8 cellular contexts compared by ENCODE assay signal in the genomic region with DNA sequence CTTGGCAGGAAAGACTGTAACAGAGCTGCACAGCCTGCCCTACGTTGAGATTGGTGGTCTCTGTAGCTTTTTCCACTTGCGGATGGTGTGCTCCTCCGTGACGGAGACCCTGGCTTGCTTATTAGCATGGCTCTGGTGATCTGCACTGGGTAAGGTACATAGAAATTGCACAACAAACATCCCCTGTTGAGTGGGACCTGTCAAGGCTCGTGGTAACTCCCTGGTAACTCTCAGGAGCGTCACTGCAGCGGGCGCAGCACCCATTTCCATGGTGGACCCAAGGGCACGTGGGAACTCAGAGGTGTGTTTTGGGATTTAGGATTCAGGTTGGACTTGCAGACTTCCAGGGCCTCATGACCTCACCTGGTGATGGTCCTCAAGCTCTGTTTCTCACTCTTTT. TPM values are rescaled to one million over a fixed set of nuclear protein-coding genes. Genes with fewer than 3 reads are reported as not detected.
A peak's percentile ranks its signal among the peaks of the same experiment; 100 is the strongest.
DNase-seq lines count a peak whose midpoint lies in the region; ATAC-seq, FAIRE-seq and TF ChIP-seq lines count a peak whose summit lies in the region.

No MANE protein-coding gene starts in this region.

- POLR2A ChIA-PET in A549 (lab: Yijun Ruan, JAX) (no interaction called here), MCF 10A (lab: Yijun Ruan, JAX) (interaction anchor here (0.5 to 6.4 kb wide), 10 partner anchors 17 to 503 kb away, joined by 3 to 139 read pairs (median 3); a partner anchor contains a TSS), HEK293T (lab: Yijun Ruan, JAX) (no interaction called here)

- no peaks in the 10 kb centered on the region for H3K27me3 ChIP-seq in mucosa of stomach (ENCODE audit: control insufficient read depth, insufficient read depth, low read length)

- H3K36me3 ChIP-seq in mucosa of stomach (ENCODE audit: control insufficient read depth, insufficient read depth, low read length) = no peaks in the 10 kb centered on the region

- DNase-seq in A549 (ENCODE audit: low read depth in 1 of 2, low spot score in 1 of 2) = no peak
- no peak for DNase-seq in HFFc6
- no peak for DNase-seq in MCF 10A (ENCODE audit: unreplicated experiment)
- no peak for DNase-seq in NCI-H446 treated with DMSO at 0.1 percent for 48 hours (lab: John Stamatoyannopoulos, UW)
- DNase-seq in cerebellar cortex (ENCODE audit: low spot score) = no peak
- no peak for DNase-seq in HEK293T (ENCODE audit: extremely low spot score)
- no peak for DNase-seq in NCI-H82 (lab: John Stamatoyannopoulos, UW)

- H3K9me3 ChIP-seq in A549 = no peaks in the 10 kb centered on the region
- H3K9me3 ChIP-seq in mucosa of stomach (ENCODE audit: control insufficient read depth, low read length) = no peaks in the 10 kb centered on the region

- CTCF ChIA-PET in A549 (lab: Yijun Ruan, JAX) (interaction anchor here (1.1 to 3.9 kb wide), 6 partner anchors 9 to 66 kb away, joined by 3 to 18 read pairs (median 6); no protein-coding TSS in a partner anchor), MCF 10A (lab: Yijun Ruan, JAX) (interaction anchor here (1.1 kb wide), 1 partner anchor 58 kb away, joined by 5 read pairs; no protein-coding TSS in a partner anchor), HEK293T (lab: Yijun Ruan, JAX) (no interaction called here)

- H3K27me3 Mint-ChIP-seq in HFFc6 (ENCODE audit: insufficient read depth) (peaks cover 13% of the 10 kb centered on the region), MCF 10A (ENCODE audit: insufficient read depth, unreplicated experiment) (no peaks in the 10 kb centered on the region)

- H3K9ac ChIP-seq in mucosa of stomach (ENCODE audit: low read length) = peak overlapping the region; percentile 59

- intact Hi-C loops in MCF 10A (cut with micrococcal nuclease) = no loop called here

- ATAC-seq in A549 = no peak

- peak overlapping the region; percentile 70 for H3K4me2 ChIP-seq in A549

- peak overlapping the region; percentile 90 for H3K4me3 Mint-ChIP-seq in HFFc6
- H3K4me3 Mint-ChIP-seq in MCF 10A (ENCODE audit: unreplicated experiment) = peak overlapping the region; percentile 76

- peak overlapping the region; percentile 99 for H3K4me3 ChIP-seq in A549
- no peak overlapping the region for H3K4me3 ChIP-seq in mucosa of stomach (ENCODE audit: low read length)

- no peak for TF ChIP-seq EP300 in A549 (IDR thresholded peaks at IDR 0.05)

- no peak for TF ChIP-seq POLR2A in A549 (IDR thresholded peaks at IDR 0.05; ENCODE audit: low read length)

- no peak for TF ChIP-seq CTCF in A549 (IDR thresholded peaks at IDR 0.05)
- TF ChIP-seq CTCF in HFFc6 (IDR thresholded peaks at IDR 0.05) = no peak
- TF ChIP-seq CTCF in MCF 10A (IDR thresholded peaks at IDR 0.05; ENCODE audit: unreplicated experiment) = no peak

- no peak for TF ChIP-seq RAD21 in A549 (conservative IDR thresholded peaks at IDR 0.05 in 1 of 2, IDR thresholded peaks at IDR 0.05 in 1 of 2)

- H3K27ac Mint-ChIP-seq in HFFc6 = peak overlapping the region; percentile 75
- peak overlapping the region; percentile 64 for H3K27ac Mint-ChIP-seq in MCF 10A (ENCODE audit: low read depth, unreplicated experiment)

- H3K36me3 Mint-ChIP-seq in HFFc6 (ENCODE audit: low read depth) (peaks cover 11% of the 10 kb centered on the region; the same call in 1 of the 2 replicates), MCF 10A (ENCODE audit: insufficient read depth, unreplicated experiment) (peaks cover 23% of the 10 kb centered on the region)

- BruUV-seq in MCF 10A (replicated peaks; lab: Mats Ljungman, UMichigan) = no TSS peak

- 76% methylated on average over 9 of the region's 9 CpGs for WGBS in A549 (ENCODE audit: missing lambda C conversion rate)

- peaks cover 18% of the 10 kb centered on the region for H3K4me1 Mint-ChIP-seq in HFFc6 (ENCODE audit: low read depth)
- peaks cover 7% of the 10 kb centered on the region for H3K4me1 Mint-ChIP-seq in MCF 10A (ENCODE audit: insufficient read depth, unreplicated experiment)

- H3K27ac ChIP-seq in A549 = peak overlapping the region; percentile 90 to 95; a peak in 4 of 6 replicates

- H3K4me1 ChIP-seq in A549 (peaks cover 13% of the 10 kb centered on the region; the same call in 2 of the 3 replicates), mucosa of stomach (ENCODE audit: control insufficient read depth, insufficient read depth, low read length) (peaks cover 9% of the 10 kb centered on the region)

- H3K9me3 Mint-ChIP-seq in HFFc6 (no peaks in the 10 kb centered on the region), MCF 10A (ENCODE audit: unreplicated experiment) (no peaks in the 10 kb centered on the region)

- FAIRE-seq in A549 (lab: Jason Lieb, UNC) = no peak

TF ChIP-seq in A549, 52 proteins besides CTCF, POLR2A, EP300 and RAD21 (continues in another document):
- TF ChIP-seq ZFP36 (IDR thresholded peaks at IDR 0.05; ENCODE audit: borderline replicate concordance, partially characterized antibody) = no peak
- no peak for TF ChIP-seq POLR2AphosphoS2 (conservative IDR thresholded peaks at IDR 0.05; ENCODE audit: low read length)
- TF ChIP-seq ESRRA (IDR thresholded peaks at IDR 0.05; ENCODE audit: borderline replicate concordance, low read length) = no peak
- TF ChIP-seq FOXS1 (CRISPR knock-in tag; IDR thresholded peaks at IDR 0.05) = no peak
- TF ChIP-seq NR3C1 (IDR thresholded peaks at IDR 0.05) = no peak
- TF ChIP-seq ZNF302 (CRISPR knock-in tag; IDR thresholded peaks at IDR 0.05) = no peak
- TF ChIP-seq, protein P1, sequence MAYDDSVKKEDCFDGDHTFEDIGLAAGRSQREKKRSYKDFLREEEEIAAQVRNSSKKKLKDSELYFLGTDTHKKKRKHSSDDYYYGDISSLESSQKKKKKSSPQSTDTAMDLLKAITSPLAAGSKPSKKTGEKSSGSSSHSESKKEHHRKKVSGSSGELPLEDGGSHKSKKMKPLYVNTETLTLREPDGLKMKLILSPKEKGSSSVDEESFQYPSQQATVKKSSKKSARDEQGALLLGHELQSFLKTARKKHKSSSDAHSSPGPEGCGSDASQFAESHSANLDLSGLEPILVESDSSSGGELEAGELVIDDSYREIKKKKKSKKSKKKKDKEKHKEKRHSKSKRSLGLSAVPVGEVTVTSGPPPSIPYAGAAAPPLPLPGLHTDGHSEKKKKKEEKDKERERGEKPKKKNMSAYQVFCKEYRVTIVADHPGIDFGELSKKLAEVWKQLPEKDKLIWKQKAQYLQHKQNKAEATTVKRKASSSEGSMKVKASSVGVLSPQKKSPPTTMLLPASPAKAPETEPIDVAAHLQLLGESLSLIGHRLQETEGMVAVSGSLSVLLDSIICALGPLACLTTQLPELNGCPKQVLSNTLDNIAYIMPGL (CRISPR knock-in tag; IDR thresholded peaks at IDR 0.05; ENCODE audit: borderline replicate concordance) = no peak
- no peak for TF ChIP-seq EHMT2 (IDR thresholded peaks at IDR 0.05; ENCODE audit: low read depth)
- TF ChIP-seq FOSL2 (IDR thresholded peaks at IDR 0.05) = no peak
- TF ChIP-seq FOSL2 (CRISPR knock-in tag; IDR thresholded peaks at IDR 0.05) = no peak

TF ChIP-seq in HEK293T, 16 proteins besides CTCF, POLR2A, EP300 and RAD21:
- no peak for TF ChIP-seq ARNT (IDR thresholded peaks at IDR 0.05)

RNA-seq across cellular contexts. Expression of a gene that starts 1.1 kb away (rescaled TPM):
- polyA plus RNA-seq in A549 (2011; rRNA removed) (10.6 and 10.9 TPM in 2 replicates), A549 (2017; fragmentation: RNase III; extraction: RNeasy Plus Mini Kit Qiagen cat#74134 plus additional on column Dnase treatment) (19.1 to 20.2 TPM (median 19.2 TPM) in 3 replicates)
- polyA plus RNA-seq in A549 (2012; cell fraction: cytosol; rRNA removed) = 10.9 and 12.1 TPM in 2 replicates
- 9.5 and 9.6 TPM in 2 replicates for polyA plus RNA-seq in A549 (2012; cell fraction: nucleus; rRNA removed)
- polyA minus RNA-seq in A549 (2011; rRNA and poly(A)+ RNA removed) = 8.8 and 12.3 TPM in 2 replicates
- total RNA-seq in HFFc6 (2021; fragmentation: NEBNext Ultra II Directional; extraction: Animal tissue kit (Norgen Biotek cat#: 25700)) = 10 to 100 TPM; 15.7 to 21.7 (median 17.6) TPM
- 19.1 and 30.1 TPM in 2 replicates for total RNA-seq in MCF 10A (2022)

RNA-seq across cellular contexts. Expression of a gene that starts 33.1 kb away (rescaled TPM):
- polyA plus RNA-seq in A549 (2011; rRNA removed) (8.5 and 14.4 TPM in 2 replicates), A549 (2017; fragmentation: RNase III; extraction: RNeasy Plus Mini Kit Qiagen cat#74134 plus additional on column Dnase treatment) (3.4 to 4.2 TPM (median 3.6 TPM) in 3 replicates)
- 3.6 and 4.8 TPM in 2 replicates for polyA plus RNA-seq in A549 (2012; cell fraction: cytosol; rRNA removed)
- 13.6 and 17.0 TPM in 2 replicates for polyA plus RNA-seq in A549 (2012; cell fraction: nucleus; rRNA removed)
- polyA minus RNA-seq in A549 (2011; rRNA and poly(A)+ RNA removed) = 48.9 and 52.8 TPM in 2 replicates
- 1 to 10 TPM; 4.3 to 5.7 (median 4.5) TPM for total RNA-seq in HFFc6 (2021; fragmentation: NEBNext Ultra II Directional; extraction: Animal tissue kit (Norgen Biotek cat#: 25700))
- total RNA-seq in MCF 10A (2022) = 8.9 and 13.8 TPM in 2 replicates
